In the genomic region with DNA sequence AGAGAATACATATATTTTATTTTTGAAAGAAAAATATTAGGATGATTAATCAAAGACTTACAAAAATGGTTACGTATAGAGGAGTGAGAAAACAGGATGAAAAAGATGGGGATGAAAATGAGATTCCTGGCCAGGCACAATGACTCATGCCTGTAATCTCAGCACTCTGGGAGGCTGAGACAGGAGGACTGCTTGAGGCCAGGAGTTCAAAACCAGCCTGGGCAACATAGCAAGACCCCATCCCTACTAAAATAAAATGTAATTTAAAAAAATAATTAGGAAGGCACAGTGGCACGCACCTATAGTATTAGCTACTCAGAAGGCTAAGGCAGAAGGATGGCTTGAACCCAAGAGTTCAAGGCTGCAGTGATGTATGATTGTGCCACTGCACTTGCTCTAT, we compare ENCODE assay signal across 17 cellular contexts. TPM values are rescaled to one million over a fixed set of nuclear protein-coding genes. Genes with fewer than 3 reads are reported as not detected.
A peak's percentile ranks its signal among the peaks of the same experiment; 100 is the strongest.
DNase-seq lines count a peak whose midpoint lies in the region; ATAC-seq and TF ChIP-seq lines count a peak whose summit lies in the region.
"Had no signal": no experiment of that assay in that cellular context is flagged by ENCODE, and none has a peak within 500 bp of the region (broad histone marks: within the 10 kb centered on the region; RNA-seq: fewer than 3 reads in every experiment).

No MANE protein-coding gene starts in this region.

- no peak overlapping the region for H3K4me2 ChIP-seq in Karpas-422 (ENCODE audit: low read depth, low read length, poor library complexity, severe bottlenecking)
- H3K4me2 ChIP-seq: A549; BLaER1 treated with 17β-estradiol and CSF1 and Interleukin-3, amounts not matched to agents 10 nM and 100 nM had no signal

- H3K27ac ChIP-seq in HEK293 (ENCODE audit: extremely low read depth, low read depth, low read length) = no peak overlapping the region
- peak overlapping the region; percentile 97 for H3K27ac ChIP-seq in Karpas-422 (ENCODE audit: low read length)
- H3K27ac ChIP-seq: A549; BLaER1 treated with 17β-estradiol and CSF1 and Interleukin-3, amounts not matched to agents 10 nM and 100 nM; C4-2B had no signal

- no peak overlapping the region for H2AFZ ChIP-seq in Karpas-422 (ENCODE audit: low read length)

- H3K27me3 Mint-ChIP-seq in WTC11 (ENCODE audit: low read depth) = no peaks in the 10 kb centered on the region
- H3K27me3 Mint-ChIP-seq: B cell; CD4-positive, alpha-beta T cell had no signal

- H3K27ac Mint-ChIP-seq in WTC11 = no peak overlapping the region
- H3K27ac Mint-ChIP-seq: B cell; CD4-positive, alpha-beta T cell; CD8-positive, alpha-beta T cell had no signal

- H3K9me2 ChIP-seq in Karpas-422 (replicated peaks; ENCODE audit: insufficient read depth, low read length) = no peaks in the 10 kb centered on the region

- no peaks in the 10 kb centered on the region for H3K9me3 ChIP-seq in HEK293 (ENCODE audit: control insufficient read depth, insufficient read depth, low read depth, low read length)
- no peaks in the 10 kb centered on the region for H3K9me3 ChIP-seq in Karpas-422 (ENCODE audit: low read length)
- H3K9me3 ChIP-seq: A549, Caco-2 had no signal

- H4K20me1 ChIP-seq in Karpas-422 (ENCODE audit: insufficient read depth, low read depth, low read length) = no peaks in the 10 kb centered on the region

- TF ChIP-seq CTCF in HEK293 (tag by site-specific recombination; IDR thresholded peaks at IDR 0.05) (no peak), WTC11 (IDR thresholded peaks at IDR 0.05) (no peak)

- no peaks in the 10 kb centered on the region for H3K4me1 Mint-ChIP-seq in WTC11

- no peaks in the 10 kb centered on the region for H3K36me3 Mint-ChIP-seq in WTC11
- H3K36me3 Mint-ChIP-seq: CD8-positive, alpha-beta T cell had no signal

- H3K79me2 ChIP-seq in Karpas-422 (ENCODE audit: low read length) = peaks cover 84% of the 10 kb centered on the region

- H3K36me3 ChIP-seq in HEK293 (ENCODE audit: control insufficient read depth in 2 of 2, insufficient read depth in 1 of 2, low read length in 2 of 2) (no peaks in the 10 kb centered on the region; a peak in 1 of 3 replicates), Karpas-422 (ENCODE audit: insufficient read depth, low read length) (no peaks in the 10 kb centered on the region)
- H3K36me3 ChIP-seq: BLaER1 treated with 17β-estradiol and CSF1 and Interleukin-3, amounts not matched to agents 10 nM and 100 nM had no signal

- no peak overlapping the region for H3K4me3 ChIP-seq in HEK293 (ENCODE audit: low read depth, low read length)
- no peak overlapping the region for H3K4me3 ChIP-seq in Karpas-422 (ENCODE audit: low read length)
- H3K4me3 ChIP-seq: A549; BLaER1 treated with 17β-estradiol and CSF1 and Interleukin-3, amounts not matched to agents 10 nM and 100 nM had no signal

- ATAC-seq in WTC11 = no peak
- ATAC-seq: A549; CD8-positive, alpha-beta T cell had no signal

- H3K9me3 Mint-ChIP-seq in WTC11 = no peaks in the 10 kb centered on the region
- H3K9me3 Mint-ChIP-seq: CD4-positive, alpha-beta T cell; CD8-positive, alpha-beta T cell had no signal

- no peak overlapping the region for H3K4me3 Mint-ChIP-seq in WTC11
- H3K4me3 Mint-ChIP-seq: B cell; CD4-positive, alpha-beta T cell; CD8-positive, alpha-beta T cell had no signal

- no peaks in the 10 kb centered on the region for H3K27me3 ChIP-seq in Karpas-422 (ENCODE audit: low read length)
- H3K27me3 ChIP-seq: BLaER1 treated with 17β-estradiol and CSF1 and Interleukin-3, amounts not matched to agents 10 nM and 100 nM had no signal

- CTCF ChIA-PET in HEK293 (lab: Yijun Ruan, JAX) (no interaction called here), WTC11 (lab: Charles Lee) (no interaction called here)

- POLR2A ChIA-PET in HEK293 (lab: Yijun Ruan, JAX) (no interaction called here), WTC11 (lab: Charles Lee) (no interaction called here)

- DNase-seq in Karpas-422 (no peak), WTC11 (ENCODE audit: low spot score) (no peak), OCI-M1 (lab: John Stamatoyannopoulos, UW) (no peak), kidney tubule cell (ENCODE audit: low spot score) (no peak)
- DNase-seq in stimulated activated CD4-positive, alpha-beta T cell treated with anti-CD3 and anti-CD28 coated beads, Interleukin-1b, Interleukin-23, amount 100 ng/mL, for 48 hours = no peak
- DNase-seq: AML-193; Caco-2; Calu3; CD4-positive, alpha-beta T cell; CD8-positive, alpha-beta T cell; DMS79 treated with DMSO at 0.1 percent for 48 hours; GF-D8 had no signal

- peaks cover 14% of the 10 kb centered on the region for H3K4me1 ChIP-seq in HEK293 (ENCODE audit: control insufficient read depth, insufficient read depth, low read length)
- peaks cover 72% of the 10 kb centered on the region for H3K4me1 ChIP-seq in Karpas-422 (ENCODE audit: low read length)

- no peak overlapping the region for H3K9ac ChIP-seq in Karpas-422 (ENCODE audit: low read length)
- H3K9ac ChIP-seq: BLaER1 treated with 17β-estradiol and CSF1 and Interleukin-3, amounts not matched to agents 10 nM and 100 nM had no signal

TF ChIP-seq in HEK293, 187 proteins besides CTCF, POLR2A, EP300 and RAD21:
- TF ChIP-seq ZNF747 (tag by site-specific recombination; IDR thresholded peaks at IDR 0.05) (no peak), ZBTB1 (tag by site-specific recombination; IDR thresholded peaks at IDR 0.05) (no peak), ZNF121 (tag by site-specific recombination; IDR thresholded peaks at IDR 0.05) (peak; percentile 98), ZNF366 (tag by site-specific recombination; conservative IDR thresholded peaks at IDR 0.05) (no peak), SETDB1 (IDR thresholded peaks at IDR 0.05; ENCODE audit: insufficient read length, low read length) (no peak), GFI1B (tag by site-specific recombination; IDR thresholded peaks at IDR 0.05) (peak; percentile 30; the same call in 1 of the 2 replicates)

TF ChIP-seq in WTC11, 78 proteins besides CTCF, POLR2A, EP300 and RAD21:
- no peak for TF ChIP-seq SMAD3 (CRISPR knock-in tag; IDR thresholded peaks at IDR 0.05; ENCODE audit: borderline replicate concordance)
- TF ChIP-seq GTF2I (CRISPR knock-in tag; conservative IDR thresholded peaks at IDR 0.05) = 0 out of 2 replicates have a peak, but pooled peaks have one; percentile 20

RNA-seq across cellular contexts. Expression of gene MYO9A, which starts 11.9 kb away (rescaled TPM):
- total RNA-seq in Karpas-422 (2014; rRNA removed; shearing (Covaris generic); ENCODE audit: low replicate concordance) = 78.5 and 142 TPM in 2 replicates
- 23.5 to 25.1 TPM (median 24.6 TPM) in 3 replicates for total RNA-seq in WTC11 (2021)

RNA-seq across cellular contexts. Expression of gene SENP8, which starts 12.1 kb away (rescaled TPM):
- total RNA-seq in Karpas-422 (2014; rRNA removed; shearing (Covaris generic); ENCODE audit: low replicate concordance) = 1.0 and 6.8 TPM in 2 replicates
- total RNA-seq in WTC11 (2021) = 6.0 to 6.8 TPM (median 6.3 TPM) in 3 replicates

Comparison
In these comparisons a context has a peak if more than half of its experiments do, and no peak if none do; other contexts are left out.
1. Of the 8 proteins assayed by ChIP-seq in both HEK293 and WTC11: peak only in HEK293: ZNF121; only in WTC11: none; in both: none; in neither: 7.